In the genomic region with DNA sequence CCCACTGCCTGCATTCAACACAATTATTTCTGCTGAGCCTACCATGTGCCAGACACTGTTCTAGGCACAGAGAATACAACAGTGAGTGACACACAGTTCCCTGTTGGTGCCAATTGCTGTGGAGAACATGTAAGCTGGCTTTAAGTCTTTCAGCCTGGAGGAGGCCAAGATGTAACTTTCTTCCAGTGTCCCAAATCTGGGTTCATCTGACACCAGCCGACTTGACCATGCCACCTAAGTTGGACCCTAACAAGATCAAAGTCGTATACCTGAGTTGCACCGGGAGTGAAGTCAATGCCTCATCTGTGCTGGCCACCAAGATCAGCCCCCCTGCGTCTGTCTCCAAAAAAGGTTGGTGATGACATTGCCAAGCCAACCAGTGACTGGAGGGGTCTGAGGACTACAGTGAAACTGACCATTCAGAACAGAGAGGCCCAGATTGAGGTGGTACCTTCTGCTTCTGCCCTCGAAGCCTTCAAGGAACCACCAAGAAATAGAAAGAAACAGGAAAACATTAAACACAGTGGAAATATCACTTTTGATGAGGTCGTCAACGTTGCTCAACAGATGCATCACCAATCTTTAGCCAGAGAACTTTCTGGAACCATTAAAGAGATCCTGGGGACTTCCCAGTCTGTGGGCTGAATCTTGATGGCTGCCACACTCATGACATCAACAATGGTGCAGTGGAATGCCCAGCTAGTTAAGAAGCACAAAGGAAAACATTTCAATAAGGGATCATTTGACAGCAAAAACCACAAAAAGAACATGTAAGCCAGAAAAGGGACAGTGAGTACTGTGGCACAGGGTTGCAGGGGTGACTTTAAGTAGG, we compare ENCODE assay signal across 1 cellular context.
TF ChIP-seq lines count a peak whose summit lies in the region.

No MANE protein-coding gene starts in this region.

TF ChIP-seq in HepG2, 621 proteins besides CTCF, POLR2A, EP300 and RAD21:
- 0 out of 2 replicates have a peak, but pooled peaks have one; percentile 29 for TF ChIP-seq CREB1 (IDR thresholded peaks at IDR 0.05)
- TF ChIP-seq CREB1 (CRISPR knock-in tag; IDR thresholded peaks at IDR 0.05) = no peak
- no peak for TF ChIP-seq ZNF17 (CRISPR knock-in tag; IDR thresholded peaks at IDR 0.05)
- TF ChIP-seq, protein P1, sequence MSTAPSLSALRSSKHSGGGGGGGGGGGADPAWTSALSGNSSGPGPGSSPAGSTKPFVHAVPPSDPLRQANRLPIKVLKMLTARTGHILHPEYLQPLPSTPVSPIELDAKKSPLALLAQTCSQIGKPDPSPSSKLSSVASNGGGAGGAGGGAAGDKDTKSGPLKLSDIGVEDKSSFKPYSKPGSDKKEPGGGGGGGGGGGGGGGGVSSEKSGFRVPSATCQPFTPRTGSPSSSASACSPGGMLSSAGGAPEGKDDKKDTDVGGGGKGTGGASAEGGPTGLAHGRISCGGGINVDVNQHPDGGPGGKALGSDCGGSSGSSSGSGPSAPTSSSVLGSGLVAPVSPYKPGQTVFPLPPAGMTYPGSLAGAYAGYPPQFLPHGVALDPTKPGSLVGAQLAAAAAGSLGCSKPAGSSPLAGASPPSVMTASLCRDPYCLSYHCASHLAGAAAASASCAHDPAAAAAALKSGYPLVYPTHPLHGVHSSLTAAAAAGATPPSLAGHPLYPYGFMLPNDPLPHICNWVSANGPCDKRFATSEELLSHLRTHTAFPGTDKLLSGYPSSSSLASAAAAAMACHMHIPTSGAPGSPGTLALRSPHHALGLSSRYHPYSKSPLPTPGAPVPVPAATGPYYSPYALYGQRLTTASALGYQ (CRISPR knock-in tag; IDR thresholded peaks at IDR 0.05) = no peak
- TF ChIP-seq, protein P2, sequence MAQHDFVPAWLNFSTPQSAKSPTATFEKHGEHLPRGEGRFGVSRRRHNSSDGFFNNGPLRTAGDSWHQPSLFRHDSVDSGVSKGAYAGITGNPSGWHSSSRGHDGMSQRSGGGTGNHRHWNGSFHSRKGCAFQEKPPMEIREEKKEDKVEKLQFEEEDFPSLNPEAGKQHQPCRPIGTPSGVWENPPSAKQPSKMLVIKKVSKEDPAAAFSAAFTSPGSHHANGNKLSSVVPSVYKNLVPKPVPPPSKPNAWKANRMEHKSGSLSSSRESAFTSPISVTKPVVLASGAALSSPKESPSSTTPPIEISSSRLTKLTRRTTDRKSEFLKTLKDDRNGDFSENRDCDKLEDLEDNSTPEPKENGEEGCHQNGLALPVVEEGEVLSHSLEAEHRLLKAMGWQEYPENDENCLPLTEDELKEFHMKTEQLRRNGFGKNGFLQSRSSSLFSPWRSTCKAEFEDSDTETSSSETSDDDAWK (CRISPR knock-in tag; IDR thresholded peaks at IDR 0.05) = no peak
- TF ChIP-seq E2F5 (CRISPR knock-in tag; conservative IDR thresholded peaks at IDR 0.05) = no peak
- peak; percentile 84 for TF ChIP-seq ATF7 (IDR thresholded peaks at IDR 0.05)
- no peak for TF ChIP-seq ATF7 (CRISPR knock-in tag; IDR thresholded peaks at IDR 0.05)
